1 cellular context compared by ENCODE assay signal in the genomic region with DNA sequence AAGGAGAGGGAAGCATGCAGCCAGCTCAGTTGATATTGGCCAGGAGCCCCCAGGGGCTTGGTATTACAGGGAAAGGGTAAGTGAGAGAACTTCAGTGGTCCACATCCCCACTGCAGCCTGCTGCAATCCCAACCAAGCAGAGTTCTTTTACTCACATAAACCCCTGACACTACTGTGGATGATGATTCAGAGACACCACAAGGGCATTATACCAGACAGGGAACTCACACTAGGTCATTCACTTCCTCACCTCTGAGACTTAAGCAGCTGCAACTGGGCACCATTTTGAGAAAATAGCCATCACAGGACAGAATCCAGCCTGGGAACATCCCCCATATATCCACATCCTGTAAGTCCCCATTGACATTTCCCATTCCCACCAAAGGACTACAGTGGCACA.
TF ChIP-seq lines count a peak whose summit lies in the region.

No MANE protein-coding gene starts in this region.

TF ChIP-seq in H1, 55 proteins besides CTCF, POLR2A, EP300 and RAD21:
- TF ChIP-seq, protein P1, sequence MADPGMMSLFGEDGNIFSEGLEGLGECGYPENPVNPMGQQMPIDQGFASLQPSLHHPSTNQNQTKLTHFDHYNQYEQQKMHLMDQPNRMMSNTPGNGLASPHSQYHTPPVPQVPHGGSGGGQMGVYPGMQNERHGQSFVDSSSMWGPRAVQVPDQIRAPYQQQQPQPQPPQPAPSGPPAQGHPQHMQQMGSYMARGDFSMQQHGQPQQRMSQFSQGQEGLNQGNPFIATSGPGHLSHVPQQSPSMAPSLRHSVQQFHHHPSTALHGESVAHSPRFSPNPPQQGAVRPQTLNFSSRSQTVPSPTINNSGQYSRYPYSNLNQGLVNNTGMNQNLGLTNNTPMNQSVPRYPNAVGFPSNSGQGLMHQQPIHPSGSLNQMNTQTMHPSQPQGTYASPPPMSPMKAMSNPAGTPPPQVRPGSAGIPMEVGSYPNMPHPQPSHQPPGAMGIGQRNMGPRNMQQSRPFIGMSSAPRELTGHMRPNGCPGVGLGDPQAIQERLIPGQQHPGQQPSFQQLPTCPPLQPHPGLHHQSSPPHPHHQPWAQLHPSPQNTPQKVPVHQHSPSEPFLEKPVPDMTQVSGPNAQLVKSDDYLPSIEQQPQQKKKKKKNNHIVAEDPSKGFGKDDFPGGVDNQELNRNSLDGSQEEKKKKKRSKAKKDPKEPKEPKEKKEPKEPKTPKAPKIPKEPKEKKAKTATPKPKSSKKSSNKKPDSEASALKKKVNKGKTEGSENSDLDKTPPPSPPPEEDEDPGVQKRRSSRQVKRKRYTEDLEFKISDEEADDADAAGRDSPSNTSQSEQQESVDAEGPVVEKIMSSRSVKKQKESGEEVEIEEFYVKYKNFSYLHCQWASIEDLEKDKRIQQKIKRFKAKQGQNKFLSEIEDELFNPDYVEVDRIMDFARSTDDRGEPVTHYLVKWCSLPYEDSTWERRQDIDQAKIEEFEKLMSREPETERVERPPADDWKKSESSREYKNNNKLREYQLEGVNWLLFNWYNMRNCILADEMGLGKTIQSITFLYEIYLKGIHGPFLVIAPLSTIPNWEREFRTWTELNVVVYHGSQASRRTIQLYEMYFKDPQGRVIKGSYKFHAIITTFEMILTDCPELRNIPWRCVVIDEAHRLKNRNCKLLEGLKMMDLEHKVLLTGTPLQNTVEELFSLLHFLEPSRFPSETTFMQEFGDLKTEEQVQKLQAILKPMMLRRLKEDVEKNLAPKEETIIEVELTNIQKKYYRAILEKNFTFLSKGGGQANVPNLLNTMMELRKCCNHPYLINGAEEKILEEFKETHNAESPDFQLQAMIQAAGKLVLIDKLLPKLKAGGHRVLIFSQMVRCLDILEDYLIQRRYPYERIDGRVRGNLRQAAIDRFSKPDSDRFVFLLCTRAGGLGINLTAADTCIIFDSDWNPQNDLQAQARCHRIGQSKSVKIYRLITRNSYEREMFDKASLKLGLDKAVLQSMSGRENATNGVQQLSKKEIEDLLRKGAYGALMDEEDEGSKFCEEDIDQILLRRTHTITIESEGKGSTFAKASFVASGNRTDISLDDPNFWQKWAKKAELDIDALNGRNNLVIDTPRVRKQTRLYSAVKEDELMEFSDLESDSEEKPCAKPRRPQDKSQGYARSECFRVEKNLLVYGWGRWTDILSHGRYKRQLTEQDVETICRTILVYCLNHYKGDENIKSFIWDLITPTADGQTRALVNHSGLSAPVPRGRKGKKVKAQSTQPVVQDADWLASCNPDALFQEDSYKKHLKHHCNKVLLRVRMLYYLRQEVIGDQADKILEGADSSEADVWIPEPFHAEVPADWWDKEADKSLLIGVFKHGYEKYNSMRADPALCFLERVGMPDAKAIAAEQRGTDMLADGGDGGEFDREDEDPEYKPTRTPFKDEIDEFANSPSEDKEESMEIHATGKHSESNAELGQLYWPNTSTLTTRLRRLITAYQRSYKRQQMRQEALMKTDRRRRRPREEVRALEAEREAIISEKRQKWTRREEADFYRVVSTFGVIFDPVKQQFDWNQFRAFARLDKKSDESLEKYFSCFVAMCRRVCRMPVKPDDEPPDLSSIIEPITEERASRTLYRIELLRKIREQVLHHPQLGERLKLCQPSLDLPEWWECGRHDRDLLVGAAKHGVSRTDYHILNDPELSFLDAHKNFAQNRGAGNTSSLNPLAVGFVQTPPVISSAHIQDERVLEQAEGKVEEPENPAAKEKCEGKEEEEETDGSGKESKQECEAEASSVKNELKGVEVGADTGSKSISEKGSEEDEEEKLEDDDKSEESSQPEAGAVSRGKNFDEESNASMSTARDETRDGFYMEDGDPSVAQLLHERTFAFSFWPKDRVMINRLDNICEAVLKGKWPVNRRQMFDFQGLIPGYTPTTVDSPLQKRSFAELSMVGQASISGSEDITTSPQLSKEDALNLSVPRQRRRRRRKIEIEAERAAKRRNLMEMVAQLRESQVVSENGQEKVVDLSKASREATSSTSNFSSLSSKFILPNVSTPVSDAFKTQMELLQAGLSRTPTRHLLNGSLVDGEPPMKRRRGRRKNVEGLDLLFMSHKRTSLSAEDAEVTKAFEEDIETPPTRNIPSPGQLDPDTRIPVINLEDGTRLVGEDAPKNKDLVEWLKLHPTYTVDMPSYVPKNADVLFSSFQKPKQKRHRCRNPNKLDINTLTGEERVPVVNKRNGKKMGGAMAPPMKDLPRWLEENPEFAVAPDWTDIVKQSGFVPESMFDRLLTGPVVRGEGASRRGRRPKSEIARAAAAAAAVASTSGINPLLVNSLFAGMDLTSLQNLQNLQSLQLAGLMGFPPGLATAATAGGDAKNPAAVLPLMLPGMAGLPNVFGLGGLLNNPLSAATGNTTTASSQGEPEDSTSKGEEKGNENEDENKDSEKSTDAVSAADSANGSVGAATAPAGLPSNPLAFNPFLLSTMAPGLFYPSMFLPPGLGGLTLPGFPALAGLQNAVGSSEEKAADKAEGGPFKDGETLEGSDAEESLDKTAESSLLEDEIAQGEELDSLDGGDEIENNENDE (IDR thresholded peaks at IDR 0.05; ENCODE audit: insufficient replicate concordance, low read length) = no peak
- TF ChIP-seq, protein P2, sequence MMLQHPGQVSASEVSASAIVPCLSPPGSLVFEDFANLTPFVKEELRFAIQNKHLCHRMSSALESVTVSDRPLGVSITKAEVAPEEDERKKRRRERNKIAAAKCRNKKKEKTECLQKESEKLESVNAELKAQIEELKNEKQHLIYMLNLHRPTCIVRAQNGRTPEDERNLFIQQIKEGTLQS (IDR thresholded peaks at IDR 0.05; ENCODE audit: insufficient read depth, low read depth, low read length) = no peak
- TF ChIP-seq CBX5 (IDR thresholded peaks at IDR 0.05; ENCODE audit: low read depth, low read length) (no peak), SIN3A (conservative IDR thresholded peaks at IDR 0.05 in 1 of 2, IDR thresholded peaks at IDR 0.05 in 1 of 2; ENCODE audit: low read depth in 1 of 2, low read length in 2 of 2) (no peak), RBBP5 (IDR thresholded peaks at IDR 0.05; ENCODE audit: borderline replicate concordance, low read depth, low read length) (no peak), CTBP2 (IDR thresholded peaks at IDR 0.05; ENCODE audit: borderline replicate concordance, insufficient read depth, insufficient read length, low read length) (no peak), HDAC6 (IDR thresholded peaks at IDR 0.05; ENCODE audit: low read depth, low read length) (no peak), BCL11A (IDR thresholded peaks at IDR 0.05; ENCODE audit: low read depth in 2 of 2, low read length in 2 of 2) (no peak), KDM1A (IDR thresholded peaks at IDR 0.05; ENCODE audit: borderline replicate concordance, low read length) (no peak), RNF2 (IDR thresholded peaks at IDR 0.05; ENCODE audit: borderline replicate concordance, low read depth, low read length, missing control alignments, poor library complexity, severe bottlenecking) (no peak), PHF8 (conservative IDR thresholded peaks at IDR 0.05; ENCODE audit: low read depth, low read length) (no peak), HDAC2 (IDR thresholded peaks at IDR 0.05; ENCODE audit: borderline replicate concordance in 1 of 2, low read depth in 2 of 2, low read length in 2 of 2) (no peak), GTF2F1 (IDR thresholded peaks at IDR 0.05; ENCODE audit: borderline replicate concordance, low read depth, low read length) (no peak)
- TF ChIP-seq, protein P3, sequence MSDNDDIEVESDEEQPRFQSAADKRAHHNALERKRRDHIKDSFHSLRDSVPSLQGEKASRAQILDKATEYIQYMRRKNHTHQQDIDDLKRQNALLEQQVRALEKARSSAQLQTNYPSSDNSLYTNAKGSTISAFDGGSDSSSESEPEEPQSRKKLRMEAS (IDR thresholded peaks at IDR 0.05) = no peak
TF ChIP-seq in H1: peak in this region for 0.
